ENCODE assay signal across 20 cellular contexts in genomic region chr5:167949435-167949834, GRCh38.
A peak's percentile ranks its signal among the peaks of the same experiment; 100 is the strongest.
DNase-seq lines count a peak whose midpoint lies in the region; ATAC-seq, FAIRE-seq and TF ChIP-seq lines count a peak whose summit lies in the region.
"Had no signal": no experiment of that assay in that cellular context is flagged by ENCODE, and none has a peak within 500 bp of the region (broad histone marks: within the 10 kb centered on the region; RNA-seq: fewer than 3 reads in every experiment).

No MANE protein-coding gene starts in this region.

- FAIRE-seq in urothelium cell line (lab: Jason Lieb, UNC), result peak; percentile 52
- FAIRE-seq: A204.1, GM19239 had no signal

- H3K9ac ChIP-seq in IMR-90 (ENCODE audit: low read depth, low read length), result no peak overlapping the region

- H3K14ac ChIP-seq in IMR-90 (replicated peaks; ENCODE audit: low read depth, low read length), result peak overlapping the region; percentile 40; the same call in 1 of the 2 replicates

- H3K36me3 Mint-ChIP-seq in naive thymus-derived CD8-positive, alpha-beta T cell, result no peaks in the 10 kb centered on the region
- H3K36me3 Mint-ChIP-seq: CD4-positive, CD25-positive, alpha-beta regulatory T cell had no signal

- H3K4me3 ChIP-seq in heart right ventricle, result no peak overlapping the region
- no peak overlapping the region for H3K4me3 ChIP-seq in IMR-90 (ENCODE audit: insufficient read depth, low read depth, low read length)
- no peak overlapping the region for H3K4me3 ChIP-seq in epithelial cell of esophagus (ENCODE audit: low read length)

- BruUV-seq in IMR-90 (replicated peaks; lab: Mats Ljungman, UMichigan), result no TSS peak

- H3K36me3 ChIP-seq in heart right ventricle (no peaks in the 10 kb centered on the region), IMR-90 (ENCODE audit: control insufficient read depth, insufficient read depth, low read length) (no peaks in the 10 kb centered on the region)
- H3K36me3 ChIP-seq: BE2C had no signal

- peaks cover 13 to 97% (median 70%) of the 10 kb centered on the region in 9 donors for H3K4me1 ChIP-seq in heart right ventricle
- H3K4me1 ChIP-seq in IMR-90 (ENCODE audit: control insufficient read depth, insufficient read depth, low read length), result peaks cover 10% of the 10 kb centered on the region
- H3K4me1 ChIP-seq: BE2C had no signal

- H2AFZ ChIP-seq in IMR-90 (replicated peaks; ENCODE audit: low read length, poor library complexity), result no peak overlapping the region

- no peak overlapping the region for H3K56ac ChIP-seq in IMR-90 (ENCODE audit: extremely low read depth, insufficient read depth, low read length)

- H3K4me1 Mint-ChIP-seq in naive thymus-derived CD8-positive, alpha-beta T cell, result peaks cover 0 to 5% (median 3%) of the 10 kb centered on the region in 4 donors
- H3K4me1 Mint-ChIP-seq: CD4-positive, CD25-positive, alpha-beta regulatory T cell had no signal

- peak overlapping the region; percentile 25; the same call in 1 of the 2 replicates for H2AK5ac ChIP-seq in IMR-90 (ENCODE audit: low read depth, low read length)

- DNase-seq in heart right ventricle, result no peak
- DNase-seq in Right ventricle myocardium superior, result no peak
- DNase-seq in IMR-90, result no peak
- peak; percentile 14 for DNase-seq in epithelial cell of esophagus (ENCODE audit: low read depth)
- no peak for DNase-seq in urothelium cell line (ENCODE audit: low spot score)
- DNase-seq in left colon, result no peak
- DNase-seq in naive thymus-derived CD8-positive, alpha-beta T cell, result no peak
- DNase-seq: BE2C; CD4-positive, CD25-positive, alpha-beta regulatory T cell; COR-L47; DMS 273 treated with DMSO at 0.1 percent for 48 hours; GDM1; KBM-7; NCI-H1417; NCI-H187 treated with DMSO at 0.1 percent for 48 hours; NCI-H524; NCI-H82 had no signal

- CTCF ChIA-PET in IMR-90 (lab: Yijun Ruan, JAX), result no interaction called here

- peaks cover 6% of the 10 kb centered on the region for H3K9me1 ChIP-seq in IMR-90 (ENCODE audit: insufficient read depth, low read length)

- peak overlapping the region; percentile 59; the same call in 1 of the 2 replicates for H2BK20ac ChIP-seq in IMR-90 (ENCODE audit: low read depth, low read length)

- H3K27me3 ChIP-seq in heart right ventricle, result no peaks in the 10 kb centered on the region
- H3K27me3 ChIP-seq in IMR-90 (ENCODE audit: control insufficient read depth, insufficient read depth, low read length), result no peaks in the 10 kb centered on the region
- H3K27me3 ChIP-seq: BE2C had no signal

- H3K27ac ChIP-seq in heart right ventricle (peak overlapping the region in 8 of 10 donors; percentile 4 to 92 (median 84)), IMR-90 (ENCODE audit: insufficient read depth, low read length) (no peak overlapping the region)

- no peak overlapping the region for H4K8ac ChIP-seq in IMR-90 (ENCODE audit: low read depth in 2 of 2, low read length in 2 of 2)

- no peak for TF ChIP-seq RAD21 in IMR-90 (IDR thresholded peaks at IDR 0.05; ENCODE audit: low read length)

- no peak overlapping the region for H4K5ac ChIP-seq in IMR-90 (ENCODE audit: low read depth, low read length)

- no peak overlapping the region for H2AK9ac ChIP-seq in IMR-90 (replicated peaks; ENCODE audit: low read depth, low read length, poor library complexity)

- TF ChIP-seq CTCF in heart right ventricle (IDR thresholded peaks at IDR 0.05) (no peak), IMR-90 (conservative IDR thresholded peaks at IDR 0.05; ENCODE audit: low read depth, low read length) (no peak), epithelial cell of esophagus (IDR thresholded peaks at IDR 0.05; ENCODE audit: insufficient read depth, low read depth, low read length, missing control alignments) (no peak)

- no peak overlapping the region for H4K91ac ChIP-seq in IMR-90 (ENCODE audit: insufficient read depth, low read depth, low read length)

- H2BK120ac ChIP-seq in IMR-90 (ENCODE audit: low read depth, low read length), result peak overlapping the region; percentile 49

- H3K4ac ChIP-seq in IMR-90 (ENCODE audit: low read depth, low read length), result peak overlapping the region; percentile 35

- peak overlapping the region in 1 of 10 donors; percentile 50 for H3K27ac Mint-ChIP-seq in naive thymus-derived CD8-positive, alpha-beta T cell
- H3K27ac Mint-ChIP-seq: CD4-positive, CD25-positive, alpha-beta regulatory T cell had no signal

- dilution Hi-C loops in IMR-90 (cut with HindIII; ENCODE audit: low sequenced_read_pairs, unreplicated experiment), result no loop called here

- ATAC-seq in heart right ventricle, result no peak
- ATAC-seq in Right ventricle myocardium superior (ENCODE audit: poor library complexity), result no peak
- ATAC-seq in IMR-90 (ENCODE audit: low read depth), result no peak
- no peak for ATAC-seq in left colon
- ATAC-seq in GM21723 (IDR thresholded peaks at IDR 0.05; ENCODE audit: unreplicated experiment), result no peak
- ATAC-seq in naive thymus-derived CD8-positive, alpha-beta T cell, result no peak

- H3K9me3 ChIP-seq in heart right ventricle (no peaks in the 10 kb centered on the region), IMR-90 (ENCODE audit: control insufficient read depth, insufficient read depth, low read length) (no peaks in the 10 kb centered on the region)
- H3K9me3 ChIP-seq: BE2C had no signal

- no peak overlapping the region for H3K4me3 Mint-ChIP-seq in naive thymus-derived CD8-positive, alpha-beta T cell
- H3K4me3 Mint-ChIP-seq: CD4-positive, CD25-positive, alpha-beta regulatory T cell had no signal

- H2BK15ac ChIP-seq in IMR-90 (ENCODE audit: low read depth, low read length), result no peak overlapping the region

- no peaks in the 10 kb centered on the region for H4K20me1 ChIP-seq in IMR-90 (ENCODE audit: insufficient read depth, low read length)

- H3K9me3 Mint-ChIP-seq in naive thymus-derived CD8-positive, alpha-beta T cell, result peaks cover 0 to 2% (median 0%) of the 10 kb centered on the region in 9 donors
- H3K9me3 Mint-ChIP-seq: CD4-positive, CD25-positive, alpha-beta regulatory T cell had no signal

- in situ Hi-C loops in IMR-90 (cut with MboI; ENCODE audit: low sequenced_read_pairs), result loop anchor here (10.0 kb wide), 1 partner anchor 225 kb away; no protein-coding TSS in a partner anchor

- intact Hi-C loops in heart right ventricle (cut with DNase I), result loop anchor here in 3 of 10 donors (10.0 kb wide), 4 partner anchors 65 to 275 kb away; no protein-coding TSS in a partner anchor
- intact Hi-C loops in Right ventricle myocardium superior (cut with DNase I), result no loop called here
- intact Hi-C loops in IMR-90 (cut with micrococcal nuclease), result loop anchor here (5.0 kb wide), 1 partner anchor 227 kb away; no protein-coding TSS in a partner anchor
- intact Hi-C loops in left colon (cut with DNase I, micrococcal nuclease), result no loop called here

- no peak overlapping the region for H2BK5ac ChIP-seq in IMR-90 (ENCODE audit: low read depth, low read length, poor library complexity, severe bottlenecking)

- H3K23ac ChIP-seq in IMR-90 (ENCODE audit: low read depth, low read length), result no peak overlapping the region

- no peak for TF ChIP-seq POLR2A in IMR-90 (IDR thresholded peaks at IDR 0.05; ENCODE audit: low read depth, low read length)

- H3K4me2 ChIP-seq in IMR-90 (ENCODE audit: low read depth, low read length), result no peak overlapping the region

- WGBS in heart right ventricle, 2 donors, result 89 to 90% methylated on average over 3 of the region's 3 CpGs
- no CpG with 5 or more reads among the region's 3 CpGs for WGBS in IMR-90 (ENCODE audit: extremely low coverage in 2 of 2, insufficient read length in 1 of 2), 2 experiments

- H3K18ac ChIP-seq in IMR-90 (ENCODE audit: low read depth, low read length), result no peak overlapping the region

- peaks cover 0 to 4% (median 0%) of the 10 kb centered on the region in 5 donors for H3K27me3 Mint-ChIP-seq in naive thymus-derived CD8-positive, alpha-beta T cell
- H3K27me3 Mint-ChIP-seq: CD4-positive, CD25-positive, alpha-beta regulatory T cell had no signal

- H3K79me1 ChIP-seq in IMR-90 (ENCODE audit: low read depth in 1 of 2, low read length in 2 of 2), result no peaks in the 10 kb centered on the region

- POLR2A ChIA-PET in IMR-90 (lab: Charles Lee; ENCODE audit: unreplicated experiment), result no interaction called here
- POLR2A ChIA-PET in naive thymus-derived CD8-positive, alpha-beta T cell (lab: Charles Lee), result no interaction called here

TF ChIP-seq in IMR-90, 13 proteins besides CTCF, POLR2A, EP300 and RAD21:
- no peak for TF ChIP-seq ELK1 (IDR thresholded peaks at IDR 0.05; ENCODE audit: borderline replicate concordance, low read depth, low read length)
- TF ChIP-seq SMC3 (IDR thresholded peaks at IDR 0.05; ENCODE audit: low read depth, low read length), result no peak
- no peak for TF ChIP-seq CEBPB (IDR thresholded peaks at IDR 0.05; ENCODE audit: low read depth, low read length)
- no peak for TF ChIP-seq MAZ (IDR thresholded peaks at IDR 0.05; ENCODE audit: borderline replicate concordance, low read depth, low read length)
- TF ChIP-seq MAFK (IDR thresholded peaks at IDR 0.05; ENCODE audit: low read depth, low read length), result no peak
- no peak for TF ChIP-seq FOS (IDR thresholded peaks at IDR 0.05; ENCODE audit: low read depth, low read length)
- no peak for TF ChIP-seq MXI1 (IDR thresholded peaks at IDR 0.05; ENCODE audit: borderline replicate concordance, low read depth, low read length)
